14 cellular contexts compared by ENCODE assay signal in genomic region chr4:174119051-174119450, GRCh38.
DNase-seq lines count a peak whose midpoint lies in the region; ATAC-seq, FAIRE-seq and TF ChIP-seq lines count a peak whose summit lies in the region.
"Had no signal": no experiment of that assay in that cellular context is flagged by ENCODE, and none has a peak within 500 bp of the region (broad histone marks: within the 10 kb centered on the region; RNA-seq: fewer than 3 reads in every experiment).

No MANE protein-coding gene starts in this region.

- no peaks in the 10 kb centered on the region for H3K9me2 ChIP-seq in GM23248 (ENCODE audit: insufficient read depth)

- H3K4me3 Mint-ChIP-seq in natural killer cell = no peak overlapping the region
- H3K4me3 Mint-ChIP-seq: H9 had no signal

- CTCF ChIA-PET in A549 (lab: Yijun Ruan, JAX) = no interaction called here
- CTCF ChIA-PET in RWPE1 (lab: Yijun Ruan, JAX) = no interaction called here

- H3K4me2 ChIP-seq in A549 = no peak overlapping the region; the same call in 2 of the 3 replicates
- peak overlapping the region; percentile 96 for H3K4me2 ChIP-seq in GM23248 (ENCODE audit: unreplicated experiment)

- TF ChIP-seq RAD21 in A549 (conservative IDR thresholded peaks at IDR 0.05 in 1 of 2, IDR thresholded peaks at IDR 0.05 in 1 of 2) = no peak

- 76% methylated on average over 4 of the region's 4 CpGs for WGBS in A549 (ENCODE audit: missing lambda C conversion rate)
- WGBS in GM23248 (ENCODE audit: low coverage in 1 of 2, low lambda C conversion rate in 2 of 2, missing lambda C conversion rate in 2 of 2), 2 experiments = 0 to 1% methylated on average over 4 of the region's 4 CpGs
- 95% methylated on average over 4 of the region's 4 CpGs for WGBS in heart right ventricle, 2 donors

- H4K20me1 ChIP-seq in GM23248 (ENCODE audit: insufficient read depth) = no peaks in the 10 kb centered on the region

- H3K27me3 ChIP-seq in GM23248 (replicated peaks; ENCODE audit: insufficient read depth) = no peaks in the 10 kb centered on the region
- no peaks in the 10 kb centered on the region for H3K27me3 ChIP-seq in heart right ventricle

- H3K36me3 ChIP-seq in GM23248 (ENCODE audit: low read depth) (no peaks in the 10 kb centered on the region), heart right ventricle (no peaks in the 10 kb centered on the region)

- TF ChIP-seq EP300 in A549 (IDR thresholded peaks at IDR 0.05) = no peak

- no peaks in the 10 kb centered on the region for H3K36me3 Mint-ChIP-seq in natural killer cell

- no peaks in the 10 kb centered on the region for H3K4me1 Mint-ChIP-seq in natural killer cell

- no peaks in the 10 kb centered on the region for H3K79me2 ChIP-seq in GM23248 (ENCODE audit: insufficient read depth)
- H3K79me2 ChIP-seq: parathyroid adenoma had no signal

- peaks cover 8 to 14% of the 10 kb centered on the region in 2 donors for H3K27me3 Mint-ChIP-seq in natural killer cell (ENCODE audit: low read depth in 2 of 2)

- H3K9me3 Mint-ChIP-seq in natural killer cell = peaks cover 0 to 2% of the 10 kb centered on the region in 2 donors
- H3K9me3 Mint-ChIP-seq: H9 had no signal

- peak overlapping the region; percentile 84 for H3K9ac ChIP-seq in GM23248
- H3K9ac ChIP-seq: parathyroid adenoma had no signal

- H3K27ac Mint-ChIP-seq in natural killer cell = no peak overlapping the region

- in situ Hi-C loops in GM23248 (cut with MboI) = no loop called here

- no peak overlapping the region for H3K27ac ChIP-seq in A549
- H3K27ac ChIP-seq in GM23248 = peak overlapping the region; percentile 81
- no peak overlapping the region for H3K27ac ChIP-seq in RWPE1
- H3K27ac ChIP-seq in heart right ventricle = no peak overlapping the region
- H3K27ac ChIP-seq: C4-2B, parathyroid adenoma had no signal

- ATAC-seq in A549 (no peak), heart right ventricle (no peak), natural killer cell (no peak), HG03175 (IDR thresholded peaks at IDR 0.05; ENCODE audit: unreplicated experiment) (no peak)

- TF ChIP-seq CTCF in A549 (IDR thresholded peaks at IDR 0.05) (no peak), RWPE1 (conservative IDR thresholded peaks at IDR 0.05; ENCODE audit: low read depth) (no peak), heart right ventricle (IDR thresholded peaks at IDR 0.05) (no peak), natural killer cell (IDR thresholded peaks at IDR 0.05) (no peak)

- no peak for FAIRE-seq in A549 (lab: Jason Lieb, UNC)

- H3K4me3 ChIP-seq in A549 (no peak overlapping the region), GM23248 (peak overlapping the region; percentile 78), heart right ventricle (no peak overlapping the region)

- no peak for TF ChIP-seq POLR2A in A549 (IDR thresholded peaks at IDR 0.05; ENCODE audit: low read length)

- intact Hi-C loops in heart right ventricle (cut with DNase I) (loop anchor here in 1 of 10 donors (10.0 kb wide), 1 partner anchor 114 kb away; no protein-coding TSS in a partner anchor), natural killer cell (cut with micrococcal nuclease) (no loop called here)

- H2AFZ ChIP-seq in GM23248 = peak overlapping the region; percentile 99
- H2AFZ ChIP-seq: parathyroid adenoma had no signal

- H3K9me3 ChIP-seq in A549 = no peaks in the 10 kb centered on the region
- no peaks in the 10 kb centered on the region for H3K9me3 ChIP-seq in GM23248 (ENCODE audit: low read depth)
- H3K9me3 ChIP-seq in heart right ventricle = no peaks in the 10 kb centered on the region

- H3F3A ChIP-seq in GM23248 (ENCODE audit: insufficient read depth) = peaks cover 6% of the 10 kb centered on the region

- no peaks in the 10 kb centered on the region for H3K4me1 ChIP-seq in A549
- peaks cover 18% of the 10 kb centered on the region for H3K4me1 ChIP-seq in GM23248 (ENCODE audit: insufficient read depth)
- H3K4me1 ChIP-seq in heart right ventricle = peaks cover 0 to 31% (median 0%) of the 10 kb centered on the region in 9 donors
- H3K4me1 ChIP-seq: parathyroid adenoma had no signal

- peak in 1 of 2 experiments; percentile 23 for DNase-seq in A549 (ENCODE audit: low read depth in 1 of 2, low spot score in 1 of 2)
- peak; percentile 90 for DNase-seq in GM23248
- DNase-seq in RWPE1 (ENCODE audit: low spot score) = peak; percentile 4
- DNase-seq in fibroblast of the conjunctiva (ENCODE audit: low read depth) = peak; percentile 33
- DNase-seq in GOT3 (lab: John Stamatoyannopoulos, UW) = no peak
- DNase-seq in heart right ventricle = no peak
- DNase-seq in natural killer cell = no peak
- DNase-seq: activated CD4-positive, alpha-beta T cell treated with anti-CD3 and anti-CD28 coated beads for 48 hours; dermis blood vessel endothelial cell; H9; head of caudate nucleus had no signal

- POLR2A ChIA-PET in A549 (lab: Yijun Ruan, JAX) = no interaction called here
- POLR2A ChIA-PET in RWPE1 (lab: Yijun Ruan, JAX; ENCODE audit: low non-redundant PET) = no interaction called here

TF ChIP-seq in A549, 52 proteins besides CTCF, POLR2A, EP300 and RAD21:
- no peak for TF ChIP-seq ZFP36 (IDR thresholded peaks at IDR 0.05; ENCODE audit: borderline replicate concordance, partially characterized antibody)
- TF ChIP-seq CBX8 (IDR thresholded peaks at IDR 0.05) = no peak
- TF ChIP-seq REST (IDR thresholded peaks at IDR 0.05) = no peak
- no peak for TF ChIP-seq CHD2 (IDR thresholded peaks at IDR 0.05; ENCODE audit: low read length, partially characterized antibody)
- no peak for TF ChIP-seq FOSL2 (IDR thresholded peaks at IDR 0.05)
- TF ChIP-seq FOSL2 (CRISPR knock-in tag; IDR thresholded peaks at IDR 0.05) = peak; percentile 37; the same call in 1 of the 2 replicates
- TF ChIP-seq CEBPB (IDR thresholded peaks at IDR 0.05) = peak in 1 of 2 experiments; percentile 44; a peak in 2 of 4 replicates
- no peak for TF ChIP-seq MAX (IDR thresholded peaks at IDR 0.05)
- TF ChIP-seq RFX5 (IDR thresholded peaks at IDR 0.05) = no peak
- TF ChIP-seq CHD4 (IDR thresholded peaks at IDR 0.05; ENCODE audit: borderline replicate concordance) = no peak
- no peak for TF ChIP-seq HOXB13 (CRISPR knock-in tag; IDR thresholded peaks at IDR 0.05; ENCODE audit: low read depth)
- no peak for TF ChIP-seq ZC3H11A (IDR thresholded peaks at IDR 0.05)
TF ChIP-seq in A549: peak in this region for 2.

Comparison
In these comparisons a context has a peak if more than half of its experiments do, and no peak if none do; other contexts are left out.
1. DNase-seq: peak in GM23248 (single experiment), RWPE1 (single experiment) and fibroblast of the conjunctiva (single experiment); none in GOT3 (single experiment), heart right ventricle (0 of 2) and natural killer cell (single experiment).